27 cellular contexts compared by ENCODE assay signal in the genomic region with DNA sequence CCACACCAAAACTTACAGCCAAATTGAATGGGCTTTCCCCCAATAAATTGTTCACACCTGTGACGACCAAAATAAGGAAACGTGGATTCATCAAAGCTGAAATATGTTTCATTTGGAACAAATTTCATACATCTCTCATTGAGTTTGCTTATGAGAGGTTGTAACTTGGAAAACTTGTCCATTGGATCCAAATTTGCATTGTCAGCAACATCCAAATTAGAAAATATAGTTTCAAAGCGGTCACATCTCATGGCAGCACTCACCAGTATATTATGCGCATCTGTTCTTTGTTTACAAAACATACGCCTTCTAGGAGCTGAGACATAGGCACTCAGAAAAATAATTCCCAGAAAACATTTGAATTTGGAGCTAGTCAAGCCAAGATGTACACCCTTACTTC.
"Had no signal": no experiment of that assay in that cellular context is flagged by ENCODE, and none has a peak within 500 bp of the region (broad histone marks: within the 10 kb centered on the region; RNA-seq: fewer than 3 reads in every experiment).

No MANE protein-coding gene starts in this region.

- H3K79me2 ChIP-seq: parathyroid adenoma had no signal

- H3K4me1 ChIP-seq: neural progenitor cell, parathyroid adenoma, psoas muscle, spleen, testis, tibial artery, transverse colon, upper lobe of right lung, uterus had no signal

- DNase-seq: naive thymus-derived CD4-positive, alpha-beta T cell; natural killer cell; occipital lobe; ovary; posterior cingulate gyrus; psoas muscle; right cardiac atrium; spleen; stimulated activated CD4-positive, alpha-beta T cell treated with anti-CD3 and anti-CD28 coated beads, Interleukin-12 subunit alpha, Interleukin-12 subunit beta, amount 100 ng/mL, for 4 hours; stimulated activated CD4-positive, alpha-beta T cell treated with anti-CD3 and anti-CD28 coated beads, Interleukin-1b, Interleukin-23, amount 100 ng/mL, for 48 hours; stimulated activated CD4-positive, alpha-beta T cell treated with anti-CD3 and anti-CD28 coated beads, Interleukin-4, amount 100 ng/mL, for 1 hour; stimulated activated CD4-positive, alpha-beta T cell treated with anti-CD3 and anti-CD28 coated beads, Interleukin-4, amount 100 ng/mL, for 4 hours; stimulated activated CD8-positive, alpha-beta memory T cell treated with anti-CD3 and anti-CD28 coated beads, Interleukin-4, amount 100 ng/mL, for 48 hours; stimulated activated naive CD4-positive, alpha-beta T cell; stimulated activated naive CD8-positive, alpha-beta T cell treated with anti-CD3 and anti-CD28 coated beads, Interleukin-15, amount 100 ng/mL, for 72 hours; stimulated activated naive CD8-positive, alpha-beta T cell treated with anti-CD3 and anti-CD28 coated beads, Interleukin-15, Interleukin-2, amounts not matched to agents 100 U/mL and 50 U/mL, for 24 hours; testis; tibial artery; transverse colon; upper lobe of right lung; uterus had no signal

- H3K27ac ChIP-seq: neural progenitor cell, ovary, parathyroid adenoma, psoas muscle, skin epidermis, spleen, testis, tibial artery, transverse colon, upper lobe of right lung, uterus had no signal

- H3K27me3 ChIP-seq: neural progenitor cell, ovary, spleen, testis, tibial artery, transverse colon, upper lobe of right lung, uterus had no signal

- H3K9me3 ChIP-seq: ovary, testis, tibial artery, upper lobe of right lung, uterus had no signal

- H2AFZ ChIP-seq: neural progenitor cell, parathyroid adenoma had no signal

- ATAC-seq: naive thymus-derived CD4-positive, alpha-beta T cell; natural killer cell; psoas muscle; right cardiac atrium; sciatic nerve; stimulated activated memory B cell treated with anti-CD40 and anti-IgM and Interleukin-4, amounts not matched to agents 10 μg/mL and 1 μg/mL and 100 μg/mL, for 72 hours; stimulated activated naive CD8-positive, alpha-beta T cell treated with anti-CD3 and anti-CD28 coated beads, Interleukin-15, amount 100 ng/mL, for 72 hours; stimulated activated naive CD8-positive, alpha-beta T cell treated with anti-CD3 and anti-CD28 coated beads, Interleukin-15, Interleukin-2, amounts not matched to agents 100 U/mL and 50 U/mL, for 24 hours; upper lobe of right lung had no signal

- H3K36me3 ChIP-seq: neural progenitor cell, ovary, spleen, tibial artery, transverse colon, upper lobe of right lung, uterus had no signal

- H3K4me2 ChIP-seq: neural progenitor cell, smooth muscle cell had no signal

- H3K4me3 ChIP-seq: neural progenitor cell, ovary, psoas muscle, skin epidermis, smooth muscle cell, spleen, testis, tibial artery, transverse colon, upper lobe of right lung, uterus had no signal

- H3K9ac ChIP-seq: neural progenitor cell, parathyroid adenoma had no signal
